Comparison of ENCODE assay signal across 21 cellular contexts in genomic region chr10:120508966-120509365, GRCh38. TPM values are rescaled to one million over a fixed set of nuclear protein-coding genes. Genes with fewer than 3 reads are reported as not detected.
DNase-seq lines count a peak whose midpoint lies in the region; FAIRE-seq and TF ChIP-seq lines count a peak whose summit lies in the region.
"Had no signal": no experiment of that assay in that cellular context is flagged by ENCODE, and none has a peak within 500 bp of the region (broad histone marks: within the 10 kb centered on the region; RNA-seq: fewer than 3 reads in every experiment).

No MANE protein-coding gene starts in this region.

- dilution Hi-C loops in keratinocyte (cut with MboI; ENCODE audit: extremely low pct_ligation_motif_present, low sequenced_read_pairs): no loop called here

- H2AFZ ChIP-seq in GM23248: no peak overlapping the region
- no peak overlapping the region for H2AFZ ChIP-seq in astrocyte (ENCODE audit: low read depth, low read length)
- H2AFZ ChIP-seq in keratinocyte (ENCODE audit: control insufficient read depth, low read length): no peak overlapping the region

- H3K4me3 ChIP-seq in GM23248 (no peak overlapping the region), astrocyte (ENCODE audit: insufficient read depth, low read depth, low read length) (no peak overlapping the region), keratinocyte (ENCODE audit: control insufficient read depth in 2 of 3, extremely low read depth in 1 of 3, insufficient read depth in 2 of 3, low read depth in 1 of 3, low read length in 3 of 3) (peak overlapping the region in 1 of 3 experiments; percentile 30)
- H3K4me3 ChIP-seq: HAP-1, Peyer's patch, SJCRH30 had no signal

- in situ Hi-C loops in GM23248 (cut with MboI): no loop called here

- 52 to 56% methylated on average over 1 of the region's 1 CpG for WGBS in GM23248 (ENCODE audit: low coverage in 1 of 2, low lambda C conversion rate in 2 of 2, missing lambda C conversion rate in 2 of 2), 2 experiments

- TF ChIP-seq POLR2A in GM12892 (IDR thresholded peaks at IDR 0.05; ENCODE audit: low read depth, low read length): no peak

- H4K20me1 ChIP-seq in GM23248 (ENCODE audit: insufficient read depth) (no peaks in the 10 kb centered on the region), astrocyte (ENCODE audit: insufficient read depth, low read length) (peaks cover 10% of the 10 kb centered on the region), keratinocyte (ENCODE audit: control insufficient read depth, extremely low read depth, insufficient read depth, low read length) (no peaks in the 10 kb centered on the region)

- H3K9me1 ChIP-seq in keratinocyte (ENCODE audit: control insufficient read depth, extremely low read depth, insufficient read depth, low read length): no peaks in the 10 kb centered on the region

- no peaks in the 10 kb centered on the region for H3K27me3 Mint-ChIP-seq in astrocyte (ENCODE audit: low read depth, unreplicated experiment)

- no peak overlapping the region for H3K4me3 Mint-ChIP-seq in astrocyte (ENCODE audit: unreplicated experiment)

- no peaks in the 10 kb centered on the region for H3K9me3 Mint-ChIP-seq in astrocyte (ENCODE audit: unreplicated experiment)

- H3K27me3 ChIP-seq in GM23248 (replicated peaks; ENCODE audit: insufficient read depth) (no peaks in the 10 kb centered on the region), astrocyte (ENCODE audit: insufficient read depth, low read length) (no peaks in the 10 kb centered on the region), keratinocyte (ENCODE audit: control insufficient read depth, extremely low read depth, insufficient read depth, low read length) (no peaks in the 10 kb centered on the region)
- H3K27me3 ChIP-seq: Peyer's patch, SJCRH30 had no signal

- DNase-seq in GM23248 (no peak), NCI-H226 (peak; percentile 1), astrocyte (ENCODE audit: low read depth) (no peak), keratinocyte (ENCODE audit: low read depth, low spot score) (peak; percentile 75), GM12892 (ENCODE audit: insufficient read length) (no peak), HCEC 1CT (no peak), NCI-H82 treated with DMSO at 0.1 percent for 48 hours (lab: John Stamatoyannopoulos, UW; ENCODE audit: unreplicated experiment) (no peak)
- DNase-seq: DMS79 treated with DMSO at 0.1 percent for 48 hours, GOT3, Karpas-422, NCI-H1105 treated with DMSO at 0.1 percent for 48 hours, NCI-H2029 treated with DMSO at 0.1 percent for 48 hours, NCI-H526 treated with DMSO at 0.1 percent for 48 hours, Peyer's patch had no signal

- H3K9ac ChIP-seq in GM23248 (no peak overlapping the region), astrocyte (ENCODE audit: low read length) (peak overlapping the region; percentile 13), keratinocyte (ENCODE audit: control insufficient read depth, extremely low read depth, insufficient read depth, low read length) (peak overlapping the region; percentile 31)

- H3K4me2 ChIP-seq in GM23248 (ENCODE audit: unreplicated experiment) (peak overlapping the region; percentile 3), astrocyte (ENCODE audit: low read length) (peak overlapping the region; percentile 59), keratinocyte (ENCODE audit: control insufficient read depth, extremely low read depth, insufficient read depth, low read depth, low read length) (peak overlapping the region; percentile 76)

- H3K4me1 Mint-ChIP-seq in astrocyte (ENCODE audit: low read depth, unreplicated experiment): peaks cover 71% of the 10 kb centered on the region

- peaks cover 17% of the 10 kb centered on the region for H3K36me3 Mint-ChIP-seq in astrocyte (ENCODE audit: low read depth, unreplicated experiment)

- H3K79me2 ChIP-seq in GM23248 (ENCODE audit: insufficient read depth) (0 out of 2 replicates have a peak, but pooled peaks cover 7% of the 10 kb centered on the region), astrocyte (ENCODE audit: insufficient read depth, low read length) (peaks cover 33% of the 10 kb centered on the region), keratinocyte (ENCODE audit: control insufficient read depth, insufficient read depth, low read length) (no peaks in the 10 kb centered on the region)

- H3K36me3 ChIP-seq in GM23248 (ENCODE audit: low read depth): no peaks in the 10 kb centered on the region
- no peaks in the 10 kb centered on the region for H3K36me3 ChIP-seq in astrocyte (ENCODE audit: insufficient read depth, low read length)
- H3K36me3 ChIP-seq in keratinocyte (ENCODE audit: control insufficient read depth in 2 of 2, extremely low read depth in 1 of 2, insufficient read depth in 2 of 2, low read length in 2 of 2): no peaks in the 10 kb centered on the region
- H3K36me3 ChIP-seq: HAP-1, Peyer's patch, SJCRH30 had no signal

- H3K9me3 ChIP-seq in GM23248 (ENCODE audit: low read depth): no peaks in the 10 kb centered on the region
- H3K9me3 ChIP-seq in astrocyte (ENCODE audit: insufficient read depth, low read depth, low read length): no peaks in the 10 kb centered on the region
- no peaks in the 10 kb centered on the region for H3K9me3 ChIP-seq in keratinocyte (ENCODE audit: control insufficient read depth, low read depth, low read length)
- H3K9me3 ChIP-seq: HAP-1, Peyer's patch, SJCRH30 had no signal

- TF ChIP-seq CTCF in astrocyte (IDR thresholded peaks at IDR 0.05; ENCODE audit: insufficient read depth, low read depth, low read length) (no peak), keratinocyte (optimal IDR thresholded peaks at IDR 0.05 in 1 of 3, IDR thresholded peaks at IDR 0.05 in 1 of 3, conservative IDR thresholded peaks at IDR 0.05 in 1 of 3; ENCODE audit: extremely low read depth in 1 of 3, insufficient read depth in 2 of 3, low read length in 3 of 3) (no peak)

- H3K9me2 ChIP-seq in GM23248 (ENCODE audit: insufficient read depth): no peaks in the 10 kb centered on the region

- peaks cover 66% of the 10 kb centered on the region for H3K4me1 ChIP-seq in GM23248 (ENCODE audit: insufficient read depth)
- H3K4me1 ChIP-seq in astrocyte (ENCODE audit: insufficient read depth, low read length): peaks cover 69% of the 10 kb centered on the region
- H3K4me1 ChIP-seq in keratinocyte (ENCODE audit: control insufficient read depth, extremely low read depth, insufficient read depth, low read length): peaks cover 62% of the 10 kb centered on the region
- H3K4me1 ChIP-seq: Peyer's patch, SJCRH30 had no signal

- FAIRE-seq in astrocyte (lab: Jason Lieb, UNC): no peak
- no peak for FAIRE-seq in keratinocyte (lab: Jason Lieb, UNC)
- no peak for FAIRE-seq in GM12892 (lab: Jason Lieb, UNC)
- FAIRE-seq: HepG2 had no signal

- H3F3A ChIP-seq in GM23248 (ENCODE audit: insufficient read depth): peaks cover 50% of the 10 kb centered on the region

- peak overlapping the region; percentile 98 for H3K27ac ChIP-seq in GM23248
- peak overlapping the region; percentile 84 for H3K27ac ChIP-seq in astrocyte (ENCODE audit: low read depth, low read length)
- H3K27ac ChIP-seq in keratinocyte (ENCODE audit: control insufficient read depth, insufficient read depth, low read length): peak overlapping the region; percentile 85
- H3K27ac ChIP-seq: Peyer's patch, SJCRH30 had no signal

- peak overlapping the region; percentile 79 for H3K27ac Mint-ChIP-seq in astrocyte (ENCODE audit: unreplicated experiment)

RNA-seq across cellular contexts. Expression of gene PLPP4, which starts 51.9 kb away (rescaled TPM):
- total RNA-seq in GM23248 (2014; rRNA removed; shearing (Covaris generic)): 22.5 and 30.0 TPM in 2 replicates
- polyA plus RNA-seq in GM23248 (2016; fragmentation: Nextera tagmentation; extraction: Ambion mirVana): 32.1 and 34.4 TPM in 2 replicates
- total RNA-seq in astrocyte: 44.1 and 45.1 TPM in 2 replicates
- 0.76 to 1.1 TPM (median 0.99 TPM) in 3 replicates for polyA plus RNA-seq in keratinocyte
- not detected for polyA plus RNA-seq in keratinocyte (2011; ENCODE audit: low read depth)
- polyA plus RNA-seq in keratinocyte (2011; cell fraction: cytosol; rRNA removed): 1.4 and 1.6 TPM in 2 replicates
- polyA plus RNA-seq in keratinocyte (2011; cell fraction: nucleus; rRNA removed): 0.65 and 2.2 TPM in 2 replicates
- polyA plus RNA-seq in keratinocyte (2012; ENCODE audit: low replicate concordance): 0.34 and 0.89 TPM in 2 replicates
- 0.56 to 0.85 TPM (median 0.80 TPM) in 3 replicates for polyA minus RNA-seq in keratinocyte
- polyA minus RNA-seq in keratinocyte (2011; cell fraction: cytosol; rRNA and poly(A)+ RNA removed): not detected
- polyA minus RNA-seq in keratinocyte (2011; cell fraction: nucleus; rRNA and poly(A)+ RNA removed): 1.2 TPM in 1 of 2 replicates, not detected in the other
- not detected for polyA plus RNA-seq in GM12892 (2012; ENCODE audit: missing spikeins)
- total RNA-seq: Calu3, HepG2, HT-29, NCI-H460, OCI-LY7 had no signal
- polyA plus RNA-seq: HepG2 had no signal

Comparison
In these comparisons a context has a peak if more than half of its experiments do, and no peak if none do; other contexts are left out.
1. DNase-seq: peak in NCI-H226 (single experiment) and keratinocyte (single experiment); none in GM23248 (single experiment), astrocyte (single experiment), GM12892 (single experiment), HCEC 1CT (single experiment) and NCI-H82 treated with DMSO at 0.1 percent for 48 hours (single experiment).
2. H3K4me2 ChIP-seq: peak in every context shown above with its lines; median percentile 76 in keratinocyte; 59 in astrocyte; 3 in GM23248.
3. Peak in every context shown above with its lines, with median percentiles within 50 percentile points of each other: H3K27ac ChIP-seq.